9 cellular contexts compared by ENCODE assay signal in the genomic region with DNA sequence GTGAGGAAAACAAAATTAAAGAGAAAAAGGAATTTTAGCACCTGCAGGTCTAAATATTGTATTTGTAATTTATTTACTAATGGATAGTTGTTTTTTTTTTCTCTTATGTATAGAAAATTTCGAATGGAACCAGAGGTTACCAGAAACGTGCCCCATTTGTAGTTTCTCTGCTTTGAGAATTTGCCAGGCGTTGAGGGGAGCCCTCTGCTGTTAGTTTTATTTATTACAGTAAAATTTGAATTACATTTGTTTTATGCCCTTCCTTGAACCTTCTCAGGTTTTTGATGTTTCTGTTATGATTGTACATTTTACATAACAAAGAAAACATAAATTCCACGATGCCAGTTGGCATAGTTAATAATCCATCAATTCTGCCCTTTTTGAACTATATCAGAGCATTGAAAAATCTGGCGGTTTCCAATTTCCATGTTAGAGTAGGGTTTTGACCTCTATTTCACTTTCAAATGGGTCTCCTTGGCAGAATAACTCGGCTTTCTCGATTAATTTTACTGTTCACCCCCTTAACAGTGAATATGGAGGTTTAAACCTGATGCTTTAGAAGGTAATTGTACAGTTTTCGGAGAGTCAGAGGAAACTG. TPM values are rescaled to one million over a fixed set of nuclear protein-coding genes. Genes with fewer than 3 reads are reported as not detected.
DNase-seq lines count a peak whose midpoint lies in the region; ATAC-seq, FAIRE-seq and TF ChIP-seq lines count a peak whose summit lies in the region.
"Had no signal": no experiment of that assay in that cellular context is flagged by ENCODE, and none has a peak within 500 bp of the region (broad histone marks: within the 10 kb centered on the region; RNA-seq: fewer than 3 reads in every experiment).

No MANE protein-coding gene starts in this region.

- TF ChIP-seq CTCF in D721Med (IDR thresholded peaks at IDR 0.05; ENCODE audit: insufficient read depth, missing control alignments) (peak; percentile 59), gastroesophageal sphincter (IDR thresholded peaks at IDR 0.05) (peak; percentile 66 to 82 (median 74)), suprapubic skin (IDR thresholded peaks at IDR 0.05) (peak; percentile 38 to 57)

- DNase-seq in D721Med (ENCODE audit: insufficient read length, low spot score) (no peak), HT-29 (ENCODE audit: low spot score) (peak; percentile 38), SHP77 treated with DMSO at 0.1 percent for 48 hours (lab: John Stamatoyannopoulos, UW) (peak; percentile 12), suprapubic skin (ENCODE audit: low spot score in 2 of 2) (no peak), aorta (no peak), C1 segment of cervical spinal cord (lab: John Stamatoyannopoulos, UW) (no peak)
- no peak for DNase-seq in stimulated activated CD4-positive, alpha-beta T cell treated with anti-CD3 and anti-CD28 coated beads, Interleukin-1b, Interleukin-23, amount 100 ng/mL, for 48 hours

- H3K27me3 ChIP-seq in gastroesophageal sphincter (no peaks in the 10 kb centered on the region), suprapubic skin (no peaks in the 10 kb centered on the region), aorta (ENCODE audit: control insufficient read depth in 1 of 2, insufficient read depth in 2 of 2, low read length in 1 of 2) (no peaks in the 10 kb centered on the region)

- TF ChIP-seq EP300 in gastroesophageal sphincter (IDR thresholded peaks at IDR 0.05) (no peak), suprapubic skin (IDR thresholded peaks at IDR 0.05) (no peak)

- TF ChIP-seq POLR2A in gastroesophageal sphincter (IDR thresholded peaks at IDR 0.05) = no peak
- no peak for TF ChIP-seq POLR2A in suprapubic skin (IDR thresholded peaks at IDR 0.05)

- H3K36me3 ChIP-seq in gastroesophageal sphincter (no peaks in the 10 kb centered on the region), suprapubic skin (no peaks in the 10 kb centered on the region), aorta (ENCODE audit: control insufficient read depth in 1 of 2, insufficient read depth in 2 of 2, low read length in 1 of 2) (no peaks in the 10 kb centered on the region)

- H3K9me3 ChIP-seq in gastroesophageal sphincter (no peaks in the 10 kb centered on the region), suprapubic skin (no peaks in the 10 kb centered on the region), aorta (ENCODE audit: control insufficient read depth, low read length) (no peaks in the 10 kb centered on the region)

- H3K27ac ChIP-seq in gastroesophageal sphincter (peak overlapping the region in 2 of 4 donors; percentile 7 to 32), suprapubic skin (no peak overlapping the region), aorta (ENCODE audit: low read depth in 1 of 2, low read length in 2 of 2) (no peak overlapping the region)

- 24 to 31% methylated on average over 8 of the region's 8 CpGs for WGBS in gastroesophageal sphincter (ENCODE audit: low coverage in 1 of 2), 2 donors
- WGBS in suprapubic skin = 31% methylated on average over 8 of the region's 8 CpGs
- 27 to 29% methylated on average over 8 of the region's 8 CpGs for WGBS in aorta, 2 donors

- intact Hi-C loops in aorta (cut with DNase I) = loop anchor here (2.0 kb wide), 2 partner anchors 57 to 131 kb away; a partner anchor contains a TSS

- H3K4me1 ChIP-seq in gastroesophageal sphincter (peaks cover 6 to 42% (median 9%) of the 10 kb centered on the region in 3 donors), suprapubic skin (peaks cover 15% of the 10 kb centered on the region), aorta (ENCODE audit: control insufficient read depth in 1 of 2, insufficient read depth in 2 of 2, low read length in 2 of 2) (no peaks in the 10 kb centered on the region)

- no peak for FAIRE-seq in D721Med (lab: Jason Lieb, UNC)

- ATAC-seq in gastroesophageal sphincter (no peak), aorta (ENCODE audit: low FRiP score) (no peak)

- H3K4me3 ChIP-seq in gastroesophageal sphincter = no peak overlapping the region
- no peak overlapping the region for H3K4me3 ChIP-seq in suprapubic skin
- no peak overlapping the region for H3K4me3 ChIP-seq in aorta (ENCODE audit: low read length in 2 of 2)

RNA-seq across cellular contexts. Expression of a gene that starts 35.1 kb away (rescaled TPM):
- total RNA-seq in HT-29 (2014; rRNA removed; shearing (Covaris generic)) = not detected in 2 replicates
- total RNA-seq in gastroesophageal sphincter (not detected), suprapubic skin (not detected), aorta (under 1 TPM in 1 of 2 donors, not detected in 1; 0.18 TPM)
- polyA plus RNA-seq in aorta = not detected
- total RNA-seq: subcutaneous adipose tissue had no signal

RNA-seq across cellular contexts. Expression of a gene that starts 57.7 kb away (rescaled TPM):
- not detected in 2 replicates for total RNA-seq in HT-29 (2014; rRNA removed; shearing (Covaris generic))
- 100 to 1,000 TPM; 240 to 305 (median 265) TPM for total RNA-seq in gastroesophageal sphincter
- 10 to 100 TPM; 10.4 to 44.0 (median 23.6) TPM for total RNA-seq in suprapubic skin
- 100 to 1,000 TPM in 1 of 2 donors, 10 to 100 TPM in 1; 71.4 to 150 TPM for total RNA-seq in aorta
- polyA plus RNA-seq in aorta = 10 to 100 TPM in 1 of 2 donors, 1 to 10 TPM in 1; 7.8 to 63.5 TPM

Comparison
In these comparisons a context has a peak if more than half of its experiments do, and no peak if none do; other contexts are left out.
1. DNase-seq: peak in HT-29 (single experiment) and SHP77 treated with DMSO at 0.1 percent for 48 hours (single experiment); none in D721Med (single experiment), suprapubic skin (0 of 2), stimulated activated CD4-positive, alpha-beta T cell treated with anti-CD3 and anti-CD28 coated beads, Interleukin-1b, Interleukin-23, amount 100 ng/mL, for 48 hours (single experiment), aorta (0 of 2) and C1 segment of cervical spinal cord (0 of 14).
2. RNA of a gene that starts 57.7 kb away (total RNA-seq): 240 to 305 TPM in gastroesophageal sphincter, 71.4 to 150 TPM in aorta and 10.4 to 44.0 TPM in suprapubic skin; not detected in HT-29; every median in the first group is over 10 times any median in the second.
3. Peak in every context shown above with its lines, with median percentiles within 50 percentile points of each other: CTCF ChIP-seq.